9 cellular contexts compared by ENCODE assay signal in the genomic region with DNA sequence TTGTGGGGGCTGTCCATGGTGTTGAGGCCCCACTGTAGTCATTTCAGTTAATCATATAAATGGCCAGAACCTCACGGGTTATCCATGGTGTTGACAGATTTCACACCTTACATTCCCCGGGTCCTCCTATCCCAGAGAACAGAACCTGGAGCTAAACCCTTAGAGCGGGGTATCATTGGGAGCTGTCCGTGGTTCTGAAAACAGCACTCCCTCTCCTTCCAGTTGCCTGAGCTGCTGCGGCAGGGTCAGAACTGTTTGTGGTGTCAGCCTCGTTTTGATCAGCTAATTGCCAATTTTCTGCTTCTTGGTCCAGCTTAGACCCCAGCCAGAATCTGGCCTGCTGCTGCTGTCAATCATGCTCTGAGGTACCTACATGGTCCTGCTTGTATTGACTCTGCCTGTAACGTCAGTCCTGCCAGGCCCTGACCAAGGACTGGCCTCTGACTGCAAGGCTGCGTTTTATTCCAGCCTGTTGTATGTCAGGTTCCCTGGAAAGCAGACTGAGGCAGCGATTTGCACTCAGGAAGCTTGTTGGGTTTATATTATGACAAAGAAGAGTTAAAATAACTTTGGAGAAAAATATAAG. TPM values are rescaled to one million over a fixed set of nuclear protein-coding genes. Genes with fewer than 3 reads are reported as not detected.
A peak's percentile ranks its signal among the peaks of the same experiment; 100 is the strongest.
DNase-seq lines count a peak whose midpoint lies in the region; ATAC-seq, FAIRE-seq and TF ChIP-seq lines count a peak whose summit lies in the region.
"Had no signal": no experiment of that assay in that cellular context is flagged by ENCODE, and none has a peak within 500 bp of the region (broad histone marks: within the 10 kb centered on the region; RNA-seq: fewer than 3 reads in every experiment).

No MANE protein-coding gene starts in this region.

- no peak for FAIRE-seq in endothelial cell of umbilical vein (lab: Jason Lieb, UNC)

- no peaks in the 10 kb centered on the region for H3K9me3 Mint-ChIP-seq in activated CD8-positive, alpha-beta memory T cell treated with anti-CD3 and anti-CD28 coated beads, Interleukin-2, amount 10 ng/mL, durations not matched to agents 7 days and 5 days (ENCODE audit: low read depth)

- TF ChIP-seq POLR2A in endothelial cell of umbilical vein (IDR thresholded peaks at IDR 0.05; ENCODE audit: low read depth, low read length), result no peak

- no peaks in the 10 kb centered on the region for H3K79me2 ChIP-seq in endothelial cell of umbilical vein (ENCODE audit: control insufficient read depth, insufficient read depth, low read length)

- no peaks in the 10 kb centered on the region for H3K36me3 ChIP-seq in endothelial cell of umbilical vein (ENCODE audit: control insufficient read depth in 2 of 2, extremely low read depth in 1 of 2, insufficient read depth in 2 of 2, low read length in 2 of 2)
- H3K36me3 ChIP-seq: BE2C had no signal

- no peaks in the 10 kb centered on the region for H3K27me3 ChIP-seq in endothelial cell of umbilical vein (ENCODE audit: control insufficient read depth in 2 of 2, insufficient read depth in 2 of 2, low read length in 2 of 2)
- H3K27me3 ChIP-seq: BE2C had no signal

- no peaks in the 10 kb centered on the region for H4K20me1 ChIP-seq in endothelial cell of umbilical vein (replicated peaks; ENCODE audit: control insufficient read depth, extremely low read depth, insufficient read depth, low read length)

- dilution Hi-C loops in endothelial cell of umbilical vein (cut with MboI; ENCODE audit: extremely low pct_ligation_motif_present, low sequenced_read_pairs), result no loop called here

- H3K9me1 ChIP-seq in endothelial cell of umbilical vein (replicated peaks; ENCODE audit: control insufficient read depth, extremely low read depth, insufficient read depth, low read length), result no peaks in the 10 kb centered on the region

- peak; percentile 43 for DNase-seq in activated CD8-positive, alpha-beta memory T cell treated with anti-CD3 and anti-CD28 coated beads, Interleukin-2, amount 10 ng/mL, durations not matched to agents 7 days and 5 days
- DNase-seq in activated CD8-positive, alpha-beta memory T cell treated with anti-CD3 and anti-CD28 coated beads, Interleukin-2, amount 50 U/mL, for 4 hours, result no peak
- DNase-seq in OCI-M1 (lab: John Stamatoyannopoulos, UW) (peak; percentile 55), endothelial cell of umbilical vein (ENCODE audit: low read depth, low spot score) (peak; percentile 29), retinal pigment epithelial cell (ENCODE audit: low read depth) (peak; percentile 5), cortex of kidney (lab: John Stamatoyannopoulos, UW) (no peak)
- DNase-seq: BE2C had no signal

- H3K4me1 ChIP-seq in endothelial cell of umbilical vein (ENCODE audit: control insufficient read depth, extremely low read depth, insufficient read depth, low read length), result no peaks in the 10 kb centered on the region

- H3K27ac Mint-ChIP-seq in activated CD8-positive, alpha-beta memory T cell treated with anti-CD3 and anti-CD28 coated beads, Interleukin-2, amount 10 ng/mL, durations not matched to agents 7 days and 5 days, result no peak overlapping the region

- no peak overlapping the region for H3K9ac ChIP-seq in endothelial cell of umbilical vein (replicated peaks; ENCODE audit: extremely low read depth, insufficient read depth, low read length)

- CTCF ChIA-PET in activated CD8-positive, alpha-beta memory T cell treated with anti-CD3 and anti-CD28 coated beads, Interleukin-2, amount 10 ng/mL, durations not matched to agents 7 days and 5 days (lab: Charles Lee), result interaction anchor here (1.9 kb wide), 1 partner anchor 37 kb away, joined by 5 read pairs; no protein-coding TSS in a partner anchor
- CTCF ChIA-PET in endothelial cell of umbilical vein (lab: Charles Lee), result interaction anchor here (0.5 to 1.4 kb wide), 5 partner anchors 27 to 310 kb away, joined by 3 to 8 read pairs (median 4); no protein-coding TSS in a partner anchor

- H3K4me1 Mint-ChIP-seq in activated CD8-positive, alpha-beta memory T cell treated with anti-CD3 and anti-CD28 coated beads, Interleukin-2, amount 10 ng/mL, durations not matched to agents 7 days and 5 days, result no peaks in the 10 kb centered on the region

- no peak overlapping the region for H3K4me3 Mint-ChIP-seq in activated CD8-positive, alpha-beta memory T cell treated with anti-CD3 and anti-CD28 coated beads, Interleukin-2, amount 10 ng/mL, durations not matched to agents 7 days and 5 days

- no peaks in the 10 kb centered on the region for H3K36me3 Mint-ChIP-seq in activated CD8-positive, alpha-beta memory T cell treated with anti-CD3 and anti-CD28 coated beads, Interleukin-2, amount 10 ng/mL, durations not matched to agents 7 days and 5 days

- H3K27ac ChIP-seq in endothelial cell of umbilical vein (ENCODE audit: insufficient read depth, low read depth, low read length), result no peak overlapping the region

- H3K4me2 ChIP-seq in endothelial cell of umbilical vein (ENCODE audit: insufficient read depth, low read length), result no peak overlapping the region

- no peaks in the 10 kb centered on the region for H3K9me3 ChIP-seq in endothelial cell of umbilical vein (replicated peaks; ENCODE audit: control insufficient read depth, insufficient read depth, low read length)
- H3K9me3 ChIP-seq: BE2C had no signal

- no TSS peak for BruUV-seq in endothelial cell of umbilical vein (replicated peaks; lab: Mats Ljungman, UMichigan)

- TF ChIP-seq CTCF in endothelial cell of umbilical vein (IDR thresholded peaks at IDR 0.05; ENCODE audit: extremely low read depth in 1 of 2, insufficient read depth in 1 of 2, low read depth in 1 of 2, low read length in 2 of 2), result no peak
- no peak for TF ChIP-seq CTCF in retinal pigment epithelial cell (conservative IDR thresholded peaks at IDR 0.05; ENCODE audit: low read depth, low read length)

- ATAC-seq in activated CD8-positive, alpha-beta memory T cell treated with anti-CD3 and anti-CD28 coated beads, Interleukin-2, amount 10 ng/mL, durations not matched to agents 7 days and 5 days, result no peak
- no peak for ATAC-seq in GM18868 (IDR thresholded peaks at IDR 0.05; ENCODE audit: unreplicated experiment)
- ATAC-seq in HG03175 (IDR thresholded peaks at IDR 0.05; ENCODE audit: unreplicated experiment), result no peak

- intact Hi-C loops in endothelial cell of umbilical vein (cut with micrococcal nuclease), result no loop called here

- no peaks in the 10 kb centered on the region for H3K27me3 Mint-ChIP-seq in activated CD8-positive, alpha-beta memory T cell treated with anti-CD3 and anti-CD28 coated beads, Interleukin-2, amount 10 ng/mL, durations not matched to agents 7 days and 5 days

- H2AFZ ChIP-seq in endothelial cell of umbilical vein (ENCODE audit: low read depth, low read length), result no peak overlapping the region

- POLR2A ChIA-PET in endothelial cell of umbilical vein (lab: Charles Lee), result no interaction called here

- H3K4me3 ChIP-seq in endothelial cell of umbilical vein (replicated peaks in 1 of 3; ENCODE audit: insufficient read depth in 1 of 3, low read depth in 1 of 3, low read length in 3 of 3), result no peak overlapping the region
- H3K4me3 ChIP-seq in retinal pigment epithelial cell (ENCODE audit: low read length), result no peak overlapping the region

TF ChIP-seq in endothelial cell of umbilical vein, 7 proteins besides CTCF, POLR2A, EP300 and RAD21:
- TF ChIP-seq, protein P1, sequence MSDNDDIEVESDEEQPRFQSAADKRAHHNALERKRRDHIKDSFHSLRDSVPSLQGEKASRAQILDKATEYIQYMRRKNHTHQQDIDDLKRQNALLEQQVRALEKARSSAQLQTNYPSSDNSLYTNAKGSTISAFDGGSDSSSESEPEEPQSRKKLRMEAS (IDR thresholded peaks at IDR 0.05; ENCODE audit: insufficient read depth, insufficient read length), result no peak
- TF ChIP-seq JUN (IDR thresholded peaks at IDR 0.05; ENCODE audit: borderline replicate concordance, insufficient read depth, insufficient read length, low read depth) (no peak), GATA2 (IDR thresholded peaks at IDR 0.05; ENCODE audit: insufficient read depth, insufficient read length, low read depth, low read length) (no peak), EZH2 (IDR thresholded peaks at IDR 0.05; ENCODE audit: borderline replicate concordance, low read depth, low read length, severe bottlenecking) (no peak), FOS (IDR thresholded peaks at IDR 0.05; ENCODE audit: borderline replicate concordance, insufficient read depth, low read length) (no peak), POLR2AphosphoS5 (IDR thresholded peaks at IDR 0.05; ENCODE audit: insufficient read depth, low read depth, low read length) (no peak), MYC (IDR thresholded peaks at IDR 0.05; ENCODE audit: low read depth, low read length) (no peak)

RNA-seq across cellular contexts. Expression of a gene that starts 55.8 kb away (rescaled TPM):
- 1 to 10 TPM in 1 of 2 experiments, under 1 TPM in 1; 0.67 to 1.7 TPM for total RNA-seq in activated CD8-positive, alpha-beta memory T cell treated with anti-CD3 and anti-CD28 coated beads, Interleukin-2, amount 10 ng/mL, durations not matched to agents 7 days and 5 days
- total RNA-seq in endothelial cell of umbilical vein, result 49.5 and 57.7 TPM in 2 replicates
- 51.8 and 69.5 TPM in 2 replicates for polyA plus RNA-seq in endothelial cell of umbilical vein
- 33.4 and 40.6 TPM in 2 replicates for polyA plus RNA-seq in endothelial cell of umbilical vein (2011; cell fraction: cytosol; rRNA removed)
- polyA plus RNA-seq in endothelial cell of umbilical vein (2011; cell fraction: nucleus; rRNA removed), result 111 and 124 TPM in 2 replicates
- 18.6 and 18.8 TPM in 2 replicates for polyA plus RNA-seq in endothelial cell of umbilical vein (2012)
- polyA minus RNA-seq in endothelial cell of umbilical vein, result 33.7 and 40.8 TPM in 2 replicates
- polyA minus RNA-seq in endothelial cell of umbilical vein (2011; cell fraction: cytosol; rRNA and poly(A)+ RNA removed), result 33.6 TPM
- 20.7 and 30.1 TPM in 2 replicates for polyA minus RNA-seq in endothelial cell of umbilical vein (2011; cell fraction: nucleus; rRNA and poly(A)+ RNA removed)

Comparison
In these comparisons a context has a peak if more than half of its experiments do, and no peak if none do; other contexts are left out.
1. DNase-seq: peak in activated CD8-positive, alpha-beta memory T cell treated with anti-CD3 and anti-CD28 coated beads, Interleukin-2, amount 10 ng/mL, durations not matched to agents 7 days and 5 days (single experiment), OCI-M1 (single experiment), endothelial cell of umbilical vein (single experiment) and retinal pigment epithelial cell (single experiment); none in activated CD8-positive, alpha-beta memory T cell treated with anti-CD3 and anti-CD28 coated beads, Interleukin-2, amount 50 U/mL, for 4 hours (single experiment) and cortex of kidney (single experiment).
2. RNA of a gene that starts 55.8 kb away (total RNA-seq): 49.5 to 57.7 TPM in endothelial cell of umbilical vein; 0.67 to 1.7 TPM in activated CD8-positive, alpha-beta memory T cell treated with anti-CD3 and anti-CD28 coated beads, Interleukin-2, amount 10 ng/mL, durations not matched to agents 7 days and 5 days; every median in the first group is over 10 times any median in the second.